In the genomic region with DNA sequence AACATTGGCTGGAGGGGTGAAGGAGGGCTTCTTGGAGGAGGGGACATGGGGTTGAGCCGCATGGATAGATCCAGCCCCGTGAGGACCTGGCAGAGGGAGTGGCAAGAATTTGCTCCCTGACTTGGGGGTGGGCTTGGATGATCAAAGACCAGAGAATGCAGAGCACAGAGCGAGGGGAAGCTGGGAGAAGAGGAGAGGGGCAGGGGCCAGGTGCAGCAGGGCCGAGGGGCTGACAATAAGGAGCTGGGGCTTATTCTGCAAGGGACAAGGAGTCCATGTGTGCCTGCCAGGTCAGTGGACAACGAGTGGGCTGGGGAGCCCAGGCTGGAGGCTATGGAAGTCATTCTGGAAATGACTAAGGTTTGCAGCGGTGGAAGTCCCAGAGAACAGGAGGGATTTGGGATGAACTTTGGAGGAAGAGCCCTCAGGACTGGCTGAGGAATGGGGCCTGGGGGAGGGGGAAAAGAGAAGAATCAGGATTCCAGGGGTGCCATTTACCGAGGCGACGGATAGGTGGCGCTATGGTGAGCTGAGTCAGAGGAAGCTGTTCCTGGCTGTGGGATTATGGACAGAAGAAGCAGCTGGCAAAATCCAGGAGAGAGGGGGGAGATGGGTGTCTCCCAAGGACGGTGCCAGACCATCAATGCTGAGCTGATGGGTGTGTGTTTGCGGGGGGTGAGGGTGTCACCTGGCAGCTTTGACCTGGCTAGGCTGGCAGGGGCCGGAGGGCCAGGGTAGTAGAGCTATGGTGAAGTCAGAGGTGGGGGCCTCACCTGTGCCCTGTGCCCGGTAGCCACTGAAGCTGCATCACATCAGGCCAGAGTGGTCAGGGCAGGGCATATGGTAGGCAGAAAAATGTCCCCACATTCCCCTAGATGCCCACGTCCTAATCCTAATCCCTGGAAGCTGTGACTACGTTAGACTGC, we compare ENCODE assay signal across 8 cellular contexts. TPM values are rescaled to one million over a fixed set of nuclear protein-coding genes. Genes with fewer than 3 reads are reported as not detected.
DNase-seq lines count a peak whose midpoint lies in the region; ATAC-seq and TF ChIP-seq lines count a peak whose summit lies in the region.

No MANE protein-coding gene starts in this region.

- no peaks in the 10 kb centered on the region for H3K36me3 Mint-ChIP-seq in CD4-positive, alpha-beta T cell (ENCODE audit: low read depth)

- WGBS in transverse colon (ENCODE audit: low coverage in 1 of 2), 2 donors, result 37 to 50% methylated on average over 7 to 16 of the region's 16 CpGs

- no peak for TF ChIP-seq EP300 in transverse colon (IDR thresholded peaks at IDR 0.05; ENCODE audit: low read depth)

- no peaks in the 10 kb centered on the region; the same call in 1 of the 2 replicates for H3K9me3 ChIP-seq in AG04450 (ENCODE audit: control insufficient read depth, insufficient read depth, low read length)
- H3K9me3 ChIP-seq in transverse colon, result no peaks in the 10 kb centered on the region
- no peaks in the 10 kb centered on the region for H3K9me3 ChIP-seq in CD4-positive, alpha-beta T cell (ENCODE audit: control insufficient read depth, low read length)

- no peaks in the 10 kb centered on the region for H3K36me3 ChIP-seq in transverse colon

- POLR2A ChIA-PET in AG04450 (lab: Yijun Ruan, JAX), result interaction anchor here (0.6 kb wide), 1 partner anchor 102 kb away, joined by 4 read pairs; no protein-coding TSS in a partner anchor
- POLR2A ChIA-PET in CD4-positive, alpha-beta T cell (lab: Charles Lee), result no interaction called here

- no peak overlapping the region for H3K4me3 Mint-ChIP-seq in CD4-positive, alpha-beta T cell

- DNase-seq in AG04450 (ENCODE audit: low read depth, low spot score) (no peak), GM03348 (ENCODE audit: low spot score) (peak; percentile 89), NCI-H226 (peak; percentile 26), astrocyte of the hippocampus (ENCODE audit: low read depth, low spot score) (peak; percentile 80), iPS-NIHi11 (ENCODE audit: low spot score) (peak; percentile 87), transverse colon (peak; percentile 61), cortex of kidney (lab: John Stamatoyannopoulos, UW) (no peak)
- DNase-seq in CD4-positive, alpha-beta T cell, result no peak

- H3K4me3 ChIP-seq in AG04450 (ENCODE audit: low read depth, low read length) (no peak overlapping the region), transverse colon (no peak overlapping the region)

- ATAC-seq in CD4-positive, alpha-beta T cell (ENCODE audit: poor library complexity), result no peak

- CTCF ChIA-PET in AG04450 (lab: Charles Lee), result interaction anchor here (0.5 to 3.8 kb wide), 52 partner anchors 9 to 597 kb away, joined by 3 to 69 read pairs (median 4); a partner anchor contains a TSS
- CTCF ChIA-PET in CD4-positive, alpha-beta T cell (lab: Charles Lee), result no interaction called here

- no peak for TF ChIP-seq POLR2A in transverse colon (IDR thresholded peaks at IDR 0.05)

- intact Hi-C loops in transverse colon (cut with DNase I; ENCODE audit: low total_unique reads), result no loop called here
- intact Hi-C loops in CD4-positive, alpha-beta T cell (cut with DNase I, micrococcal nuclease), result no loop called here

- H3K27ac Mint-ChIP-seq in CD4-positive, alpha-beta T cell, result no peak overlapping the region

- H3K4me1 Mint-ChIP-seq in CD4-positive, alpha-beta T cell (ENCODE audit: low read depth), result no peaks in the 10 kb centered on the region

- no peaks in the 10 kb centered on the region for H3K4me1 ChIP-seq in transverse colon

- in situ Hi-C loops in transverse colon (cut with MboI; ENCODE audit: low pct_ligation_motif_present in 1 of 4, low pct_unique_long_range_greater_than_20kb in 1 of 4, low sequenced_read_pairs in 3 of 4), result no loop called here

- no peaks in the 10 kb centered on the region for H3K9me3 Mint-ChIP-seq in CD4-positive, alpha-beta T cell

- peaks cover 42% of the 10 kb centered on the region for H3K27me3 Mint-ChIP-seq in CD4-positive, alpha-beta T cell

- TF ChIP-seq CTCF in AG04450 (IDR thresholded peaks at IDR 0.05; ENCODE audit: low read depth, low read length) (peak; percentile 88), transverse colon (IDR thresholded peaks at IDR 0.05) (peak; percentile 60 to 75 (median 70))
- no peak for TF ChIP-seq CTCF in CD4-positive, alpha-beta T cell (IDR thresholded peaks at IDR 0.05)

- H3K27ac ChIP-seq in AG04450 (ENCODE audit: low read depth, low read length) (no peak overlapping the region), transverse colon (no peak overlapping the region)
- H3K27ac ChIP-seq in CD4-positive, alpha-beta T cell (ENCODE audit: low read depth, low read length), result no peak overlapping the region

- H3K27me3 ChIP-seq in AG04450 (ENCODE audit: control insufficient read depth, insufficient read depth, low read length) (no peaks in the 10 kb centered on the region), transverse colon (peaks cover under 1% of the 10 kb centered on the region)
- H3K27me3 ChIP-seq in CD4-positive, alpha-beta T cell (ENCODE audit: control insufficient read depth, insufficient read depth, low read length), result no peaks in the 10 kb centered on the region

RNA-seq across cellular contexts. Expression of a gene that starts 7.8 kb away (rescaled TPM):
- polyA plus RNA-seq in AG04450 (2011; rRNA removed), result 16.0 and 20.3 TPM in 2 replicates
- 12.3 and 15.2 TPM in 2 replicates for polyA minus RNA-seq in AG04450 (2011; rRNA and poly(A)+ RNA removed)
- total RNA-seq in transverse colon, result 10 to 100 TPM in 2 of 4 donors, 1 to 10 TPM in 2; 3.8 to 36.3 (median 8.9) TPM
- not detected for total RNA-seq in CD4-positive, alpha-beta T cell

RNA-seq across cellular contexts. Expression of a gene that starts 56.4 kb away (rescaled TPM):
- polyA plus RNA-seq in AG04450 (2011; rRNA removed), result 3.8 and 4.0 TPM in 2 replicates
- polyA minus RNA-seq in AG04450 (2011; rRNA and poly(A)+ RNA removed), result 5.0 and 6.6 TPM in 2 replicates
- total RNA-seq in transverse colon, result 10 to 100 TPM in 1 of 4 donors, 1 to 10 TPM in 3; 3.7 to 10.7 (median 4.0) TPM
- 1 to 10 TPM; 2.7 to 3.0 TPM for total RNA-seq in CD4-positive, alpha-beta T cell

RNA-seq across cellular contexts. Expression of a gene that starts 56.7 kb away (rescaled TPM):
- 48.6 and 67.5 TPM in 2 replicates for polyA plus RNA-seq in AG04450 (2011; rRNA removed)
- polyA minus RNA-seq in AG04450 (2011; rRNA and poly(A)+ RNA removed), result 20.9 and 23.1 TPM in 2 replicates
- 10 to 100 TPM in 3 of 4 donors, 1 to 10 TPM in 1; 3.2 to 42.9 (median 38.4) TPM for total RNA-seq in transverse colon
- 10 to 100 TPM; 44.5 to 46.5 TPM for total RNA-seq in CD4-positive, alpha-beta T cell

Comparison
In these comparisons a context has a peak if more than half of its experiments do, and no peak if none do; other contexts are left out.
1. DNase-seq: peak in GM03348 (single experiment), NCI-H226 (single experiment), astrocyte of the hippocampus (single experiment), iPS-NIHi11 (single experiment) and transverse colon (single experiment); none in AG04450 (single experiment), cortex of kidney (single experiment) and CD4-positive, alpha-beta T cell (0 of 10).
2. RNA of a gene that starts 7.8 kb away (total RNA-seq): 3.8 to 36.3 TPM in transverse colon; not detected in CD4-positive, alpha-beta T cell; every median in the first group is over 4 times any median in the second.